In genomic region chr15:75709458-75709857, GRCh38 we compare ENCODE assay signal across 9 cellular contexts. TPM values are rescaled to one million over a fixed set of nuclear protein-coding genes. Genes with fewer than 3 reads are reported as not detected.
DNase-seq lines count a peak whose midpoint lies in the region; ATAC-seq and TF ChIP-seq lines count a peak whose summit lies in the region.
"Not testable (repeated sequence)": the region's sequence is repeated elsewhere in the genome, so short reads cannot be mapped to it uniquely, and the experiment has no call there.
"Had no signal": no experiment of that assay in that cellular context is flagged by ENCODE, and none has a peak within 500 bp of the region (broad histone marks: within the 10 kb centered on the region; RNA-seq: fewer than 3 reads in every experiment).

No MANE protein-coding gene starts in this region.

- peaks cover 66% of the 10 kb centered on the region for H3K4me1 Mint-ChIP-seq in chondrocyte (ENCODE audit: low read depth)

- not testable (repeated sequence) for H2BK120ac ChIP-seq in trophoblast cell (ENCODE audit: insufficient read depth, low read length, poor library complexity)

- H3K9me3 Mint-ChIP-seq in chondrocyte (ENCODE audit: low read depth): not testable (repeated sequence)

- H2BK12ac ChIP-seq in trophoblast cell (ENCODE audit: low read length): not testable (repeated sequence)

- not testable (repeated sequence) for H3K4me2 ChIP-seq in trophoblast cell (ENCODE audit: low read length)

- not testable (repeated sequence) for H3K79me2 ChIP-seq in trophoblast cell (ENCODE audit: control insufficient read depth, insufficient read depth, low read length, poor library complexity)

- not testable (repeated sequence) for H3K4me3 ChIP-seq in fibroblast of pulmonary artery (replicated peaks; ENCODE audit: low read depth, low read length); right cardiac atrium (ENCODE audit: low read length); trophoblast cell (ENCODE audit: low read depth, low read length); testis

- H3K18ac ChIP-seq in trophoblast cell (ENCODE audit: low read length): not testable (repeated sequence)

- not testable (repeated sequence) for H3K23ac ChIP-seq in trophoblast cell (ENCODE audit: low read length)

- not testable (repeated sequence) for H3K9ac ChIP-seq in trophoblast cell (ENCODE audit: low read length)

- ATAC-seq in right cardiac atrium: peak; percentile 69 to 70

- not testable (repeated sequence) for H3K9me3 ChIP-seq in right cardiac atrium (ENCODE audit: control insufficient read depth, low read length); trophoblast cell (ENCODE audit: insufficient read depth, low read depth, low read length); testis

- H3K36me3 Mint-ChIP-seq in chondrocyte (ENCODE audit: low read depth): peaks cover 20% of the 10 kb centered on the region

- H3K27ac ChIP-seq in right cardiac atrium (ENCODE audit: low read length): peak overlapping the region; percentile 73
- H3K27ac ChIP-seq in trophoblast cell (ENCODE audit: low read depth, low read length); testis: not testable (repeated sequence)

- DNase-seq in NCI-H1092 (lab: John Stamatoyannopoulos, UW) (peak; percentile 47), SHP77 (lab: John Stamatoyannopoulos, UW) (peak; percentile 61 to 66), chondrocyte (ENCODE audit: low spot score) (peak; percentile 64), fibroblast of pulmonary artery (ENCODE audit: low read depth) (peak; percentile 73), right cardiac atrium (peak; percentile 84 to 93 (median 92)), testis (peak; percentile 53)
- not testable (repeated sequence) for DNase-seq in trophoblast cell

- H3K4me1 ChIP-seq in right cardiac atrium (ENCODE audit: control insufficient read depth, insufficient read depth, low read length) (peaks cover 10% of the 10 kb centered on the region), trophoblast cell (ENCODE audit: control insufficient read depth in 1 of 2, insufficient read depth in 2 of 2, low read length in 2 of 2) (peaks cover 13 to 14% of the 10 kb centered on the region in 2 experiments), testis (peaks cover 17% of the 10 kb centered on the region)

- H3K4me3 Mint-ChIP-seq in chondrocyte (ENCODE audit: unreplicated experiment): peak overlapping the region; percentile 75

- not testable (repeated sequence) for TF ChIP-seq CTCF in chondrocyte (IDR thresholded peaks at IDR 0.05); fibroblast of pulmonary artery (IDR thresholded peaks at IDR 0.05; ENCODE audit: low read length, missing control alignments); testis (IDR thresholded peaks at IDR 0.05)

- H3K36me3 ChIP-seq in trophoblast cell (ENCODE audit: control insufficient read depth in 1 of 2, insufficient read depth in 2 of 2, low read length in 2 of 2); testis (ENCODE audit: low read depth, missing control alignments): not testable (repeated sequence)

- 13% methylated on average over 13 of the region's 15 CpGs for WGBS in right cardiac atrium
- WGBS in trophoblast cell (ENCODE audit: extremely low coverage, insufficient coverage, insufficient read length): no CpG with 5 or more reads among the region's 15 CpGs
- 41 to 66% methylated on average over 8 to 13 of the region's 15 CpGs for WGBS in testis, 2 donors

- H3K4ac ChIP-seq in trophoblast cell (ENCODE audit: low read depth, low read length): not testable (repeated sequence)

- peak overlapping the region; percentile 11 for H2AFZ ChIP-seq in trophoblast cell (ENCODE audit: insufficient read depth, low read length, poor library complexity)

- intact Hi-C loops in right cardiac atrium (cut with DNase I); testis (cut with DNase I; ENCODE audit: low total_unique reads): not testable (repeated sequence)

- H3K79me1 ChIP-seq in trophoblast cell (ENCODE audit: low read length): not testable (repeated sequence)

- H3K27ac Mint-ChIP-seq in chondrocyte (ENCODE audit: unreplicated experiment): peak overlapping the region; percentile 92

- H3K27me3 ChIP-seq in right cardiac atrium (ENCODE audit: control insufficient read depth, insufficient read depth); trophoblast cell (ENCODE audit: insufficient read depth, low read length); testis: not testable (repeated sequence)

- not testable (repeated sequence) for TF ChIP-seq POLR2A in testis (IDR thresholded peaks at IDR 0.05)

- not testable (repeated sequence) for H2BK5ac ChIP-seq in trophoblast cell (ENCODE audit: low read depth, low read length, poor library complexity)

- not testable (repeated sequence) for H3K14ac ChIP-seq in trophoblast cell (ENCODE audit: low read length)

- not testable (repeated sequence) for H3K27me3 Mint-ChIP-seq in chondrocyte (ENCODE audit: low read depth)

- H4K8ac ChIP-seq in trophoblast cell (ENCODE audit: low read depth, low read length): not testable (repeated sequence)

- not testable (repeated sequence) for H2AK5ac ChIP-seq in trophoblast cell (ENCODE audit: low read length)

- not testable (repeated sequence) for H4K91ac ChIP-seq in trophoblast cell (ENCODE audit: low read depth, low read length)

- H4K12ac ChIP-seq in trophoblast cell (ENCODE audit: low read depth, low read length): not testable (repeated sequence)

RNA-seq across cellular contexts. Expression of gene CSPG4, which starts 3.2 kb away (rescaled TPM):
- total RNA-seq in chondrocyte: 302 to 607 TPM (median 595 TPM) in 3 replicates
- 10 to 100 TPM; 10.1 to 48.9 (median 16.2) TPM for total RNA-seq in right cardiac atrium
- polyA plus RNA-seq in right cardiac atrium: 11.5 TPM
- polyA plus RNA-seq in trophoblast cell (2013): 1.1 and 1.3 TPM in 2 replicates
- total RNA-seq in testis: 1 to 10 TPM; 5.2 to 6.5 TPM
- polyA plus RNA-seq in testis (ENCODE audit: insufficient read depth, low read depth, low replicate concordance): 4.4 TPM
- total RNA-seq: activated T-helper 1 cell treated with anti-CD3 and anti-CD28 coated beads, Interleukin-12 subunit alpha, Interleukin-12 subunit beta, Interleukin-2, Interleukin-4 antibody, amounts not matched to agents 30 ng/mL and 10 ng/mL and 1 ng/mL, durations not matched to agents 14 hours and 24 hours and 36 hours; CD4-positive, alpha-beta memory T cell had no signal
- polyA plus RNA-seq: CD4-positive, alpha-beta memory T cell had no signal
